Comparison of ENCODE assay signal across 14 cellular contexts in genomic region chr1:94326329-94326728, GRCh38.
DNase-seq lines count a peak whose midpoint lies in the region; ATAC-seq and TF ChIP-seq lines count a peak whose summit lies in the region.
"Had no signal": no experiment of that assay in that cellular context is flagged by ENCODE, and none has a peak within 500 bp of the region (broad histone marks: within the 10 kb centered on the region; RNA-seq: fewer than 3 reads in every experiment).

No MANE protein-coding gene starts in this region.

- in situ Hi-C loops in KBM-7 (cut with MboI; ENCODE audit: low pct_unique_long_range_greater_than_20kb, low sequenced_read_pairs): no loop called here

- ATAC-seq in RWPE2 (ENCODE audit: low read depth): no peak
- peak; percentile 38 for ATAC-seq in sciatic nerve
- no peak for ATAC-seq in HG03432 (IDR thresholded peaks at IDR 0.05; ENCODE audit: unreplicated experiment)
- no peak for ATAC-seq in left colon
- ATAC-seq: activated naive CD4-positive, alpha-beta T cell treated with anti-CD3 and anti-CD28 coated beads, Interleukin-2, amount 50 U/mL, for 72 hours; GM12878 had no signal

- TF ChIP-seq CTCF in RWPE2 (IDR thresholded peaks at IDR 0.05; ENCODE audit: poor library complexity, severe bottlenecking) (no peak), fibroblast of pulmonary artery (IDR thresholded peaks at IDR 0.05; ENCODE audit: low read length, missing control alignments) (no peak)

- H3K27ac ChIP-seq in RWPE2 (ENCODE audit: poor library complexity, severe bottlenecking): peak overlapping the region; percentile 100

- no peak overlapping the region for H3K4me3 ChIP-seq in RWPE2 (ENCODE audit: severe bottlenecking)
- H3K4me3 ChIP-seq in fibroblast of pulmonary artery (replicated peaks; ENCODE audit: low read depth, low read length): peak overlapping the region; percentile 1
- H3K4me3 ChIP-seq: GM12878 had no signal

- DNase-seq in ELF-1 (ENCODE audit: low read depth, low spot score) (peak; percentile 79), RWPE2 (ENCODE audit: low spot score) (no peak), fibroblast of pulmonary artery (ENCODE audit: low read depth) (peak; percentile 20), sciatic nerve (ENCODE audit: low spot score) (no peak), KBM-7 (no peak), left colon (no peak)
- DNase-seq in activated CD4-positive, alpha-beta T cell treated with anti-CD3 and anti-CD28 coated beads, Interleukin-2, amount 50 U/mL, for 4 hours: no peak
- DNase-seq: activated CD4-positive, alpha-beta T cell treated with anti-CD3 and anti-CD28 coated beads, Interleukin-2, amount 10 ng/mL, durations not matched to agents 7 days and 5 days; CD4-positive, alpha-beta memory T cell; NCI-H2107; posterior cingulate gyrus had no signal

- peaks cover 65% of the 10 kb centered on the region for H3K4me1 ChIP-seq in RWPE2 (ENCODE audit: insufficient read depth, poor library complexity, severe bottlenecking)

- no peaks in the 10 kb centered on the region for H3K36me3 ChIP-seq in RWPE2 (ENCODE audit: low read depth)

- H3K9me3 ChIP-seq in RWPE2 (ENCODE audit: severe bottlenecking): no peaks in the 10 kb centered on the region

- intact Hi-C loops in sciatic nerve (cut with DNase I) (no loop called here), left colon (cut with DNase I, micrococcal nuclease) (loop anchor here in 1 of 2 donors (10.0 kb wide), 1 partner anchor 82 kb away; no protein-coding TSS in a partner anchor)

- no peaks in the 10 kb centered on the region for H3K27me3 ChIP-seq in RWPE2 (ENCODE audit: insufficient read depth, poor library complexity, severe bottlenecking)

Comparison
In these comparisons a context has a peak if more than half of its experiments do, and no peak if none do; other contexts are left out.
1. DNase-seq: peak in ELF-1 (single experiment) and fibroblast of pulmonary artery (single experiment); none in RWPE2 (single experiment), sciatic nerve (single experiment), KBM-7 (single experiment), activated CD4-positive, alpha-beta T cell treated with anti-CD3 and anti-CD28 coated beads, Interleukin-2, amount 50 U/mL, for 4 hours (0 of 2) and left colon (0 of 2).